In genomic region chr10:111078505-111079185, GRCh38 we compare ENCODE assay signal across 13 cellular contexts. TPM values are rescaled to one million over a fixed set of nuclear protein-coding genes. Genes with fewer than 3 reads are reported as not detected.
DNase-seq lines count a peak whose midpoint lies in the region; ATAC-seq and TF ChIP-seq lines count a peak whose summit lies in the region.
"Had no signal": no experiment of that assay in that cellular context is flagged by ENCODE, and none has a peak within 500 bp of the region (broad histone marks: within the 10 kb centered on the region; RNA-seq: fewer than 3 reads in every experiment).

No MANE protein-coding gene starts in this region.

- H3K27ac Mint-ChIP-seq in activated naive CD8-positive, alpha-beta T cell = no peak overlapping the region
- H3K27ac Mint-ChIP-seq in activated naive CD8-positive, alpha-beta T cell treated with anti-CD3 and anti-CD28 coated beads, Interleukin-2, amount 50 U/mL, for 24 hours = no peak overlapping the region
- no peak overlapping the region for H3K27ac Mint-ChIP-seq in naive B cell

- peaks cover 29% of the 10 kb centered on the region for H3K27me3 Mint-ChIP-seq in activated naive CD8-positive, alpha-beta T cell
- H3K27me3 Mint-ChIP-seq in activated naive CD8-positive, alpha-beta T cell treated with anti-CD3 and anti-CD28 coated beads, Interleukin-2, amount 50 U/mL, for 24 hours = peaks cover 49% of the 10 kb centered on the region
- peaks cover 58 to 82% (median 64%) of the 10 kb centered on the region in 3 donors for H3K27me3 Mint-ChIP-seq in naive B cell

- TF ChIP-seq CTCF in dorsolateral prefrontal cortex (IDR thresholded peaks at IDR 0.05 in 54 of 56, conservative IDR thresholded peaks at IDR 0.05 in 2 of 56; ENCODE audit: low read depth in 1 of 56, partially characterized antibody in 56 of 56) = no peak
- TF ChIP-seq CTCF in testis (IDR thresholded peaks at IDR 0.05) = no peak

- TF ChIP-seq POLR2A in testis (IDR thresholded peaks at IDR 0.05) = no peak

- H3K27me3 ChIP-seq in dorsolateral prefrontal cortex (peaks cover 0 to 58% (median 26%) of the 10 kb centered on the region in 45 donors), testis (no peaks in the 10 kb centered on the region)
- H3K27me3 ChIP-seq: uterus had no signal

- H3K9me3 Mint-ChIP-seq in activated naive CD8-positive, alpha-beta T cell (ENCODE audit: low read depth) = no peaks in the 10 kb centered on the region
- no peaks in the 10 kb centered on the region for H3K9me3 Mint-ChIP-seq in activated naive CD8-positive, alpha-beta T cell treated with anti-CD3 and anti-CD28 coated beads, Interleukin-2, amount 50 U/mL, for 24 hours
- H3K9me3 Mint-ChIP-seq in naive B cell = peaks cover 0 to 10% (median 5%) of the 10 kb centered on the region in 7 donors

- H3K27ac ChIP-seq in dorsolateral prefrontal cortex (no peak overlapping the region), testis (no peak overlapping the region)
- H3K27ac ChIP-seq: parathyroid adenoma had no signal

- H3K4me1 Mint-ChIP-seq in activated naive CD8-positive, alpha-beta T cell (ENCODE audit: low read depth) = peaks cover 14% of the 10 kb centered on the region
- H3K4me1 Mint-ChIP-seq in activated naive CD8-positive, alpha-beta T cell treated with anti-CD3 and anti-CD28 coated beads, Interleukin-2, amount 50 U/mL, for 24 hours = peaks cover 17% of the 10 kb centered on the region
- peaks cover 4 to 22% (median 20%) of the 10 kb centered on the region in 3 donors for H3K4me1 Mint-ChIP-seq in naive B cell

- 17% methylated on average over 56 of the region's 104 CpGs; no CpG with 5 or more reads in 1 of the 2 donors for WGBS in testis, 2 donors

- DNase-seq in activated naive CD8-positive, alpha-beta T cell treated with anti-CD3 and anti-CD28 coated beads, Interleukin-2, amount 50 U/mL, for 24 hours = no peak
- DNase-seq in dorsolateral prefrontal cortex (no peak), naive B cell (no peak), testis (no peak), H4 (ENCODE audit: low spot score) (no peak)
- DNase-seq in activated effector memory CD4-positive, alpha-beta T cell treated with anti-CD3 and anti-CD28 coated beads, Interleukin-2, amount 50 U/mL, for 16 hours = no peak
- DNase-seq: MM.1S, uterus had no signal

- H3K4me3 ChIP-seq in dorsolateral prefrontal cortex = peak overlapping the region in 43 of 59 donors; percentile 8 to 81 (median 63)
- H3K4me3 ChIP-seq in testis = peak overlapping the region; percentile 56 to 65

- peaks cover 5% of the 10 kb centered on the region for H3K4me1 ChIP-seq in testis
- H3K4me1 ChIP-seq: parathyroid adenoma had no signal

- H3K36me3 Mint-ChIP-seq in activated naive CD8-positive, alpha-beta T cell = peaks cover 4% of the 10 kb centered on the region
- H3K36me3 Mint-ChIP-seq in activated naive CD8-positive, alpha-beta T cell treated with anti-CD3 and anti-CD28 coated beads, Interleukin-2, amount 50 U/mL, for 24 hours (ENCODE audit: low read depth) = peaks cover 2% of the 10 kb centered on the region
- peaks cover 0 to 13% of the 10 kb centered on the region in 2 donors for H3K36me3 Mint-ChIP-seq in naive B cell

- peak overlapping the region; percentile 68 for H3K4me3 Mint-ChIP-seq in activated naive CD8-positive, alpha-beta T cell
- no peak overlapping the region for H3K4me3 Mint-ChIP-seq in activated naive CD8-positive, alpha-beta T cell treated with anti-CD3 and anti-CD28 coated beads, Interleukin-2, amount 50 U/mL, for 24 hours
- peak overlapping the region in 7 of 8 donors; percentile 56 to 84 (median 73) for H3K4me3 Mint-ChIP-seq in naive B cell

- no peak for ATAC-seq in activated naive CD8-positive, alpha-beta T cell treated with anti-CD3 and anti-CD28 coated beads, Interleukin-2, amount 50 U/mL, for 24 hours
- ATAC-seq in naive B cell (ENCODE audit: low read depth in 2 of 2) = no peak
- ATAC-seq in HG02870 (IDR thresholded peaks at IDR 0.05; ENCODE audit: unreplicated experiment) = no peak

- no peaks in the 10 kb centered on the region for H3K9me3 ChIP-seq in testis
- H3K9me3 ChIP-seq: uterus had no signal

- no peaks in the 10 kb centered on the region for H3K36me3 ChIP-seq in testis (ENCODE audit: low read depth, missing control alignments)
- H3K36me3 ChIP-seq: uterus had no signal

- intact Hi-C loops in dorsolateral prefrontal cortex (cut with DNase I) = loop anchor here in 1 of 2 donors (5.0 kb wide), 1 partner anchor 519 kb away; no protein-coding TSS in a partner anchor
- intact Hi-C loops in testis (cut with DNase I; ENCODE audit: low total_unique reads) = no loop called here

RNA-seq across cellular contexts. Expression of gene ADRA2A, which starts 1.8 kb away (rescaled TPM):
- total RNA-seq in dorsolateral prefrontal cortex (10 to 100 TPM in 10 of 120 experiments, 1 to 10 TPM in 110; 2.6 to 12.6 (median 6.8) TPM), testis (1 to 10 TPM; 5.7 to 6.9 TPM)
- polyA plus RNA-seq in naive B cell (ENCODE audit: low read depth in 6 of 6) (not detected), testis (ENCODE audit: insufficient read depth, low read depth, low replicate concordance) (6.5 TPM)
- total RNA-seq in H4 (2014; rRNA removed; shearing (Covaris generic)) = not detected in 2 replicates
- total RNA-seq: G401, NCI-H460 had no signal
